ENCODE assay signal across 8 cellular contexts in genomic region chr12:53190108-53190729, GRCh38. TPM values are rescaled to one million over a fixed set of nuclear protein-coding genes. Genes with fewer than 3 reads are reported as not detected.
A peak's percentile ranks its signal among the peaks of the same experiment; 100 is the strongest.
DNase-seq lines count a peak whose midpoint lies in the region; ATAC-seq and TF ChIP-seq lines count a peak whose summit lies in the region.

No MANE protein-coding gene starts in this region.

- H3K27ac ChIP-seq in AG04450 (ENCODE audit: low read depth, low read length) (no peak overlapping the region), fibroblast of lung (ENCODE audit: insufficient read depth, low read length) (no peak overlapping the region), ovary (no peak overlapping the region)

- no peaks in the 10 kb centered on the region for H3K27me3 ChIP-seq in AG04450 (ENCODE audit: control insufficient read depth, insufficient read depth, low read length)
- no peaks in the 10 kb centered on the region for H3K27me3 ChIP-seq in fibroblast of lung (ENCODE audit: control insufficient read depth, insufficient read depth, low read length)
- H3K27me3 ChIP-seq in ovary, result no peaks in the 10 kb centered on the region

- H3K4me1 ChIP-seq in fibroblast of lung (ENCODE audit: control insufficient read depth, extremely low read depth, insufficient read depth, low read length), result peaks cover 3% of the 10 kb centered on the region
- no peaks in the 10 kb centered on the region for H3K4me1 ChIP-seq in ovary (ENCODE audit: insufficient read depth)

- H3K36me3 ChIP-seq in fibroblast of lung (ENCODE audit: control insufficient read depth, insufficient read depth, low read length) (peaks cover 12% of the 10 kb centered on the region), ovary (no peaks in the 10 kb centered on the region)

- no peak for TF ChIP-seq EP300 in ovary (IDR thresholded peaks at IDR 0.05)

- intact Hi-C loops in ovary (cut with DNase I), result no loop called here

- H3K4me3 ChIP-seq in AG04450 (ENCODE audit: low read depth, low read length), result no peak overlapping the region
- no peak overlapping the region for H3K4me3 ChIP-seq in GM12875 (ENCODE audit: low read depth, low read length)
- no peak overlapping the region for H3K4me3 ChIP-seq in fibroblast of lung (replicated peaks in 1 of 4; ENCODE audit: control extremely low read depth in 1 of 4, insufficient read depth in 1 of 4, low read depth in 3 of 4, low read length in 4 of 4)
- H3K4me3 ChIP-seq in ovary, result no peak overlapping the region

- no peak overlapping the region for H2AFZ ChIP-seq in fibroblast of lung (ENCODE audit: low read length)

- no peak for TF ChIP-seq POLR2A in ovary (IDR thresholded peaks at IDR 0.05)

- H3K9me3 ChIP-seq in AG04450 (ENCODE audit: control insufficient read depth, insufficient read depth, low read length) (no peaks in the 10 kb centered on the region; the same call in 1 of the 2 replicates), fibroblast of lung (ENCODE audit: control insufficient read depth, insufficient read depth, low read depth, low read length) (no peaks in the 10 kb centered on the region), ovary (no peaks in the 10 kb centered on the region)

- DNase-seq in AG04450 (ENCODE audit: low read depth, low spot score) (no peak), NCI-H2107 (lab: John Stamatoyannopoulos, UW) (peak; percentile 33), activated T-cell treated with anti-CD3 and anti-CD28 coated beads for 1 hour (ENCODE audit: low read depth) (peak; percentile 30), fibroblast of lung (ENCODE audit: low read depth in 2 of 2) (peak; percentile 50 to 65), ovary (peak; percentile 54 to 77 (median 66)), middle frontal gyrus (ENCODE audit: extremely low spot score, low spot score) (no peak)

- H3K9ac ChIP-seq in fibroblast of lung (ENCODE audit: insufficient read depth, low read length), result no peak overlapping the region

- peak; percentile 89 for TF ChIP-seq CTCF in AG04450 (IDR thresholded peaks at IDR 0.05; ENCODE audit: low read depth, low read length)
- peak; percentile 92 for TF ChIP-seq CTCF in GM12875 (IDR thresholded peaks at IDR 0.05; ENCODE audit: borderline replicate concordance, insufficient read depth, low read depth, low read length)
- TF ChIP-seq CTCF in fibroblast of lung (conservative IDR thresholded peaks at IDR 0.05 in 1 of 2, IDR thresholded peaks at IDR 0.05 in 1 of 2; ENCODE audit: low read depth in 1 of 2, low read length in 2 of 2), result peak; percentile 69 to 81
- peak; percentile 55 to 73 (median 59) for TF ChIP-seq CTCF in ovary (IDR thresholded peaks at IDR 0.05)

- POLR2A ChIA-PET in AG04450 (lab: Yijun Ruan, JAX), result interaction anchor here (0.8 to 1.4 kb wide), 3 partner anchors 10 to 93 kb away, joined by 3 to 6 read pairs (median 6); partner anchors contain the start of genes CSAD and ZNF740

- H3K79me2 ChIP-seq in fibroblast of lung (ENCODE audit: control insufficient read depth, insufficient read depth, low read length), result no peaks in the 10 kb centered on the region

- WGBS in ovary, 3 donors, result 34 to 44% (median 38%) methylated on average over 14 of the region's 14 CpGs

- no peak for ATAC-seq in GM21737 (IDR thresholded peaks at IDR 0.05; ENCODE audit: unreplicated experiment)

- CTCF ChIA-PET in AG04450 (lab: Charles Lee), result interaction anchor here (0.5 to 2.6 kb wide), 10 partner anchors 9 to 155 kb away, joined by 3 to 18 read pairs (median 6); partner anchors contain the start of gene CSAD

- H3K4me2 ChIP-seq in fibroblast of lung (ENCODE audit: extremely low read depth, insufficient read depth, low read length), result no peak overlapping the region

- no peaks in the 10 kb centered on the region for H4K20me1 ChIP-seq in fibroblast of lung (ENCODE audit: control insufficient read depth, extremely low read depth, insufficient read depth, low read length)

RNA-seq across cellular contexts. Expression of gene CSAD, which starts 9.5 kb away (rescaled TPM):
- polyA plus RNA-seq in AG04450 (2011; rRNA removed), result 18.9 and 21.6 TPM in 2 replicates
- polyA minus RNA-seq in AG04450 (2011; rRNA and poly(A)+ RNA removed), result 10.2 and 10.5 TPM in 2 replicates
- total RNA-seq in fibroblast of lung, result 6.4 and 10.1 TPM in 2 replicates
- 6.9 and 7.8 TPM in 2 replicates for polyA plus RNA-seq in fibroblast of lung
- polyA plus RNA-seq in fibroblast of lung (2012), result 5.5 and 7.9 TPM in 2 replicates
- 3.7 and 10.6 TPM in 2 replicates for polyA minus RNA-seq in fibroblast of lung (ENCODE audit: low replicate concordance)
- total RNA-seq in ovary, result 10 to 100 TPM; 24.4 to 36.0 (median 28.0) TPM
- polyA plus RNA-seq in ovary, result 10 to 100 TPM; 19.8 to 29.5 TPM

RNA-seq across cellular contexts. Expression of gene ZNF740, which starts 9.7 kb away (rescaled TPM):
- polyA plus RNA-seq in AG04450 (2011; rRNA removed) (20.9 and 21.7 TPM in 2 replicates), fibroblast of lung (7.3 and 10.6 TPM in 2 replicates), ovary (10 to 100 TPM; 14.6 to 23.6 TPM)
- 37.1 and 38.0 TPM in 2 replicates for polyA minus RNA-seq in AG04450 (2011; rRNA and poly(A)+ RNA removed)
- total RNA-seq in fibroblast of lung (14.6 and 16.8 TPM in 2 replicates), ovary (10 to 100 TPM in 6 of 7 donors, 1 to 10 TPM in 1; 9.7 to 56.9 (median 46.4) TPM)
- polyA plus RNA-seq in fibroblast of lung (2012), result 7.0 and 9.8 TPM in 2 replicates
- 6.0 and 10.6 TPM in 2 replicates for polyA minus RNA-seq in fibroblast of lung (ENCODE audit: low replicate concordance)

RNA-seq across cellular contexts. Expression of gene ITGB7, which starts 16.8 kb away (rescaled TPM):
- polyA plus RNA-seq in AG04450 (2011; rRNA removed) (0.15 and 0.19 TPM in 2 replicates), fibroblast of lung (0.15 and 0.20 TPM in 2 replicates), ovary (1 to 10 TPM in 1 of 2 donors, under 1 TPM in 1; 0.45 to 3.1 TPM)
- polyA minus RNA-seq in AG04450 (2011; rRNA and poly(A)+ RNA removed), result 0.09 and 1.0 TPM in 2 replicates
- total RNA-seq in fibroblast of lung (0.26 and 0.50 TPM in 2 replicates), ovary (1 to 10 TPM in 6 of 7 donors, under 1 TPM in 1; 0.96 to 2.9 (median 1.7) TPM)
- 0.22 and 0.38 TPM in 2 replicates for polyA plus RNA-seq in fibroblast of lung (2012)
- polyA minus RNA-seq in fibroblast of lung (ENCODE audit: low replicate concordance), result not detected in 2 replicates

RNA-seq across cellular contexts. Expression of gene RARG, which starts 41.8 kb away (rescaled TPM):
- 20.1 and 25.6 TPM in 2 replicates for polyA plus RNA-seq in AG04450 (2011; rRNA removed)
- 28.5 and 31.5 TPM in 2 replicates for polyA minus RNA-seq in AG04450 (2011; rRNA and poly(A)+ RNA removed)
- 26.7 and 51.4 TPM in 2 replicates for total RNA-seq in fibroblast of lung
- polyA plus RNA-seq in fibroblast of lung, result 26.9 and 30.4 TPM in 2 replicates
- polyA plus RNA-seq in fibroblast of lung (2012), result 38.1 and 47.4 TPM in 2 replicates
- polyA minus RNA-seq in fibroblast of lung (ENCODE audit: low replicate concordance), result 83.5 and 87.1 TPM in 2 replicates
- total RNA-seq in ovary, result 10 to 100 TPM in 6 of 7 donors, 1 to 10 TPM in 1; 8.7 to 37.0 (median 31.7) TPM
- 10 to 100 TPM; 18.8 to 22.0 TPM for polyA plus RNA-seq in ovary

Comparison
In these comparisons a context has a peak if more than half of its experiments do, and no peak if none do; other contexts are left out.
1. DNase-seq: peak in NCI-H2107 (single experiment), activated T-cell treated with anti-CD3 and anti-CD28 coated beads for 1 hour (single experiment), fibroblast of lung (2 of 2) and ovary (5 of 5); none in AG04450 (single experiment) and middle frontal gyrus (single experiment).
2. Peak in every context shown above with its lines, with median percentiles within 50 percentile points of each other: CTCF ChIP-seq.